ENCODE assay signal across 8 cellular contexts in the genomic region with DNA sequence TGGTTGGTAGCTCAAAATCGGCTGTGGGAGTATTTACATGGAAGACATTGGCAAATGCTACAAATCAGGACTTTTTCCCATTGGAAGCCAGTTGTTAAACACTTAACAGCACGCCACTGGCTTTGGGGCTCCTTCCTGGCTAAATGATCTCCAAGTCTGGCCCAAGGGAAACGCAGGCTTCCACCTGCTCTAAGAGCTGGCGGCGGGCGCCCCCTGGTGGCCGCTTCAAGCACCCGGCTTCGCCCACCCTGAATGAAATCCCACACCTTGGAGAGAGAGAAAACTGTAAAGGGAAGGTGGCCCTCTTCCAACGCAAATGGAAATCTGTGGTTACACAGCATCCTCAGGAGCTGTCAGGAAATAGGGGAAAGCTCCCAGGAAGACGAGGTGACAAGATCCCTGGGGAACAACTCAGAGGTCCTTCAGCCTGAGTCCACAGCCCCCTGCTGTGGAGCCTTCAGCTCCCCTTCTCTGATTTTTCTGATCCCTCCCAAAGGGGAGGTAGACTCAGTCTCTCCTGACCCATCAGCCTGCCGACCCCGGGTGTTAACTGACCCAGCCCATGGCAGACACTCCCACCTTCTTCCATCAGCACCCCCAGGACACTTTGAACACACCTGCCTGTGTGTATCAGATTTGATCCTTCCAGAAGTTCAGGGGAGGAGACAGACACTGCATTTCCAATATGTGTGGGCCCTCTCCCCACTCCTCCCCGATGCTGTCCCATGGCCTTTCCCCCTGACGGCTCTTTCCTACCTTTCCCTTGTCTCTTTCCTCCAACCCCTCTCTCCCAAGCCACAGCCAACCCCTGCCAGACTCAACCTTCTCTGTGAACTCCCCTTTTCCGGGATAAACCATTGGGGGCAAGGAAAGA. TPM values are rescaled to one million over a fixed set of nuclear protein-coding genes. Genes with fewer than 3 reads are reported as not detected.
DNase-seq lines count a peak whose midpoint lies in the region; ATAC-seq lines count a peak whose summit lies in the region.

No MANE protein-coding gene starts in this region.

- H3K4me1 Mint-ChIP-seq in activated naive CD8-positive, alpha-beta T cell treated with anti-CD3 and anti-CD28 coated beads, Interleukin-2, amount 50 U/mL, for 24 hours: peaks cover 69% of the 10 kb centered on the region

- DNase-seq in DMS153 treated with DMSO at 0.1 percent for 48 hours (lab: John Stamatoyannopoulos, UW; ENCODE audit: unreplicated experiment) (peak; percentile 71), H7 (peak; percentile 94), NCI-H1417 treated with DMSO at 0.1 percent for 48 hours (lab: John Stamatoyannopoulos, UW) (peak; percentile 13), SW480 (ENCODE audit: low spot score) (peak; percentile 72), cardiac septum (ENCODE audit: low spot score) (peak; percentile 88), pulmonary artery endothelial cell (ENCODE audit: low read depth, low spot score) (peak; percentile 47)
- DNase-seq in activated naive CD8-positive, alpha-beta T cell treated with anti-CD3 and anti-CD28 coated beads, Interleukin-2, amount 50 U/mL, for 24 hours: peak; percentile 85

- no peak overlapping the region for H3K4me3 ChIP-seq in H7 (ENCODE audit: insufficient read depth, low read depth, low read length)

- no peak overlapping the region for H3K4me3 Mint-ChIP-seq in activated naive CD8-positive, alpha-beta T cell treated with anti-CD3 and anti-CD28 coated beads, Interleukin-2, amount 50 U/mL, for 24 hours

- no peaks in the 10 kb centered on the region for H3K27me3 ChIP-seq in H7 (ENCODE audit: control insufficient read depth, insufficient read depth, low read length)

- H3K9me3 Mint-ChIP-seq in activated naive CD8-positive, alpha-beta T cell treated with anti-CD3 and anti-CD28 coated beads, Interleukin-2, amount 50 U/mL, for 24 hours: peaks cover 11% of the 10 kb centered on the region

- H3K36me3 ChIP-seq in H7 (replicated peaks; ENCODE audit: control insufficient read depth, insufficient read depth, low read length): no peaks in the 10 kb centered on the region

- H3K27me3 Mint-ChIP-seq in activated naive CD8-positive, alpha-beta T cell treated with anti-CD3 and anti-CD28 coated beads, Interleukin-2, amount 50 U/mL, for 24 hours: no peaks in the 10 kb centered on the region

- intact Hi-C loops in cardiac septum (cut with DNase I): loop anchor here (1.0 to 10.0 kb wide), 3 partner anchors 48 to 104 kb away; a partner anchor contains a TSS

- H3K27ac Mint-ChIP-seq in activated naive CD8-positive, alpha-beta T cell treated with anti-CD3 and anti-CD28 coated beads, Interleukin-2, amount 50 U/mL, for 24 hours: peak overlapping the region; percentile 94

- H3K36me3 Mint-ChIP-seq in activated naive CD8-positive, alpha-beta T cell treated with anti-CD3 and anti-CD28 coated beads, Interleukin-2, amount 50 U/mL, for 24 hours (ENCODE audit: low read depth): peaks cover 26% of the 10 kb centered on the region

- no peak for ATAC-seq in activated naive CD8-positive, alpha-beta T cell treated with anti-CD3 and anti-CD28 coated beads, Interleukin-2, amount 50 U/mL, for 24 hours
- no peak for ATAC-seq in GM21576 (IDR thresholded peaks at IDR 0.05; ENCODE audit: unreplicated experiment)

RNA-seq across cellular contexts. Expression of a gene that starts 15.4 kb away (rescaled TPM):
- total RNA-seq in H7 (2014; rRNA removed; shearing (Covaris generic)): 0.10 and 0.15 TPM in 2 replicates
- total RNA-seq in cardiac septum (3.1 TPM), pulmonary artery endothelial cell (0.07 and 0.49 TPM in 2 replicates)

RNA-seq across cellular contexts. Expression of a gene that starts 20.4 kb away (rescaled TPM):
- 0.24 and 0.85 TPM in 2 replicates for total RNA-seq in H7 (2014; rRNA removed; shearing (Covaris generic))
- total RNA-seq in cardiac septum (3.4 TPM), pulmonary artery endothelial cell (not detected in 2 replicates)

RNA-seq across cellular contexts. Expression of a gene that starts 55.9 kb away (rescaled TPM):
- 89.3 and 97.3 TPM in 2 replicates for total RNA-seq in H7 (2014; rRNA removed; shearing (Covaris generic))
- 432 TPM for total RNA-seq in cardiac septum
- total RNA-seq in pulmonary artery endothelial cell: 93.0 and 93.8 TPM in 2 replicates

RNA-seq across cellular contexts. Expression of a gene that starts 57.3 kb away (rescaled TPM):
- 89.7 and 124 TPM in 2 replicates for total RNA-seq in H7 (2014; rRNA removed; shearing (Covaris generic))
- total RNA-seq in cardiac septum (29.2 TPM), pulmonary artery endothelial cell (74.3 and 77.2 TPM in 2 replicates)

Comparison
In these comparisons a context has a peak if more than half of its experiments do, and no peak if none do; other contexts are left out.
1. DNase-seq: peak in every context shown above with its lines; median percentile 94 in H7; 88 in cardiac septum; 85 in activated naive CD8-positive, alpha-beta T cell treated with anti-CD3 and anti-CD28 coated beads, Interleukin-2, amount 50 U/mL, for 24 hours; 72 in SW480; 71 in DMS153 treated with DMSO at 0.1 percent for 48 hours; 47 in pulmonary artery endothelial cell; 13 in NCI-H1417 treated with DMSO at 0.1 percent for 48 hours.